Comparison of ENCODE assay signal across 8 cellular contexts in the genomic region with DNA sequence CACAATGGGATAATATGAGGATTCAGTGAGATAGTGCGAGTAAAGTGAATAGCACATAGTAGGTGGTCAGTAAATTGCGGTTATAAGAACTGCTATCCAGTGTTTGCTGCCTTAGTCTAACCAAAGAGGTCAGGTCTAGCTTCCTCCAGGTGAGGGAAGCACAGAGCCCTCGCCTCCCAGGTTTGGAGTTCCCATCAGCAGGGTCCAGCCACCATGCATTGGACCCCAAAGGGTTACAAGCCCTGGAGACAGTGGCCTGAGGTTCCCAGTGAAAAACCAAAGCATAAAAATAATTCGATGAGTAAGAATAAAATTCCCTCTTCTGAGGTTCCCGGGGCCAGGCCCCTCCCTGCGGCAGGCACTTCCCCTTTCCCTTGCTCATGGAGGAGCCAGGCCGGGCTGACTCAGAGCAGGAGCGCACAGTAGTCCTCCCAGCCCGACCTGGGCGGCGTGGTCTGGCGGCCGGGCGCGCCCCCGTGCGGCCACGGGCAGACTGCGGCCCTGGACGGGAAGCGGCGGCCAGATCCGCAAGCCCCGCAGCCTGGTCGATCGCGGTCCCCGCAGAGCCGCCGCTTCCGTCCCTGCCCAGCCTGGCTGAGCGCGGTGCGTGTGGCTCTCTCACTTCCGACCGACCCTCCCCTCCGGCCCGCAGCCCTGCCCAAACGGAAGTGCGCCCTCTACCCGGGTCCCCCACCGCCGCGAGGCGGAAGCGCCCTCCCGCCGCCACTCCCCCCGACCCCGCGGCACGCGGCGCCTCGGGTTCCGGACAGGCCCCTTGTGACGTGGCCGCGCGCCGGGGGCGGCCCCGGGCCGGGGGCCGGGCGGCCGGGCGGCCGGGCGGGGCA. TPM values are rescaled to one million over a fixed set of nuclear protein-coding genes. Genes with fewer than 3 reads are reported as not detected.
DNase-seq lines count a peak whose midpoint lies in the region; ATAC-seq, FAIRE-seq and TF ChIP-seq lines count a peak whose summit lies in the region.

A gene (plus strand): TSS at position 845 of the 845 bp plus-strand sequence. CDS start 1,505 bp downstream, outside the sequence.

- TF ChIP-seq CTCF in keratinocyte (optimal IDR thresholded peaks at IDR 0.05 in 1 of 3, IDR thresholded peaks at IDR 0.05 in 1 of 3, conservative IDR thresholded peaks at IDR 0.05 in 1 of 3; ENCODE audit: extremely low read depth in 1 of 3, insufficient read depth in 2 of 3, low read length in 3 of 3): peak in 2 of 3 experiments; percentile 49 to 73

- H4K20me1 ChIP-seq in keratinocyte (ENCODE audit: control insufficient read depth, extremely low read depth, insufficient read depth, low read length): peaks cover 4% of the 10 kb centered on the region

- FAIRE-seq in keratinocyte (lab: Jason Lieb, UNC): no peak

- peak within 1 kb of the TSS; percentile 99 for H3K4me2 ChIP-seq in keratinocyte (ENCODE audit: control insufficient read depth, extremely low read depth, insufficient read depth, low read depth, low read length)

- H3K36me3 Mint-ChIP-seq in central memory CD8-positive, alpha-beta T cell (ENCODE audit: insufficient read depth): peaks cover 11% of the 10 kb centered on the region

- H3K4me1 Mint-ChIP-seq in central memory CD8-positive, alpha-beta T cell: peaks cover 29% of the 10 kb centered on the region

- peak within 1 kb of the TSS; percentile 96 for H3K4me3 Mint-ChIP-seq in central memory CD8-positive, alpha-beta T cell

- peak within 1 kb of the TSS; percentile 99 for H3K9ac ChIP-seq in keratinocyte (ENCODE audit: control insufficient read depth, extremely low read depth, insufficient read depth, low read length)

- DNase-seq in AML-193 (lab: John Stamatoyannopoulos, UW) (peak; percentile 88 to 91), NCI-H446 treated with DMSO at 0.1 percent for 48 hours (lab: John Stamatoyannopoulos, UW) (peak; percentile 82), keratinocyte (ENCODE audit: low read depth, low spot score) (peak; percentile 76)
- peak; percentile 84 to 92 for DNase-seq in central memory CD8-positive, alpha-beta T cell (ENCODE audit: low spot score in 2 of 2)
- peak; percentile 89 to 91 (median 89) for DNase-seq in stimulated activated CD4-positive, alpha-beta T cell treated with anti-CD3 and anti-CD28 coated beads, Interleukin-12 subunit alpha, Interleukin-12 subunit beta, amount 100 ng/mL, for 48 hours (ENCODE audit: low read depth in 2 of 3, low spot score in 1 of 3)

- ATAC-seq in GM19043 (IDR thresholded peaks at IDR 0.05; ENCODE audit: low read depth, unreplicated experiment): peak; percentile 81
- peak; percentile 88 for ATAC-seq in HG03354 (IDR thresholded peaks at IDR 0.05; ENCODE audit: poor library complexity, severe bottlenecking, unreplicated experiment)
- ATAC-seq in activated CD4-positive, CD25-positive, alpha-beta regulatory T cell treated with anti-CD3 and anti-CD28 coated beads, Interleukin-2, amount 50 U/mL, for 24 hours: peak; percentile 86
- peak; percentile 86 for ATAC-seq in central memory CD8-positive, alpha-beta T cell (replicated peaks; ENCODE audit: extremely low read depth, poor library complexity, severe bottlenecking)

- dilution Hi-C loops in keratinocyte (cut with MboI; ENCODE audit: extremely low pct_ligation_motif_present, low sequenced_read_pairs): no loop called here

- peak within 1 kb of the TSS; percentile 98 for H3K27ac ChIP-seq in keratinocyte (ENCODE audit: control insufficient read depth, insufficient read depth, low read length)

- H3K4me1 ChIP-seq in keratinocyte (ENCODE audit: control insufficient read depth, extremely low read depth, insufficient read depth, low read length): peaks cover 22% of the 10 kb centered on the region

- peak within 1 kb of the TSS; percentile 72 to 98 (median 96) for H3K4me3 ChIP-seq in keratinocyte (ENCODE audit: control insufficient read depth in 2 of 3, extremely low read depth in 1 of 3, insufficient read depth in 2 of 3, low read depth in 1 of 3, low read length in 3 of 3)

- H3K27ac Mint-ChIP-seq in central memory CD8-positive, alpha-beta T cell (ENCODE audit: low read depth): peak within 1 kb of the TSS; percentile 99

- peaks cover 29% of the 10 kb centered on the region for H3K79me2 ChIP-seq in keratinocyte (ENCODE audit: control insufficient read depth, insufficient read depth, low read length)

- H3K27me3 ChIP-seq in keratinocyte (ENCODE audit: control insufficient read depth, extremely low read depth, insufficient read depth, low read length): no peaks in the 10 kb centered on the region

- H3K27me3 Mint-ChIP-seq in central memory CD8-positive, alpha-beta T cell: no peaks in the 10 kb centered on the region

- H2AFZ ChIP-seq in keratinocyte (ENCODE audit: control insufficient read depth, low read length): peak within 1 kb of the TSS; percentile 67

- H3K9me3 Mint-ChIP-seq in central memory CD8-positive, alpha-beta T cell: no peaks in the 10 kb centered on the region

- H3K9me3 ChIP-seq in keratinocyte (ENCODE audit: control insufficient read depth, low read depth, low read length): no peaks in the 10 kb centered on the region

- H3K9me1 ChIP-seq in keratinocyte (ENCODE audit: control insufficient read depth, extremely low read depth, insufficient read depth, low read length): no peaks in the 10 kb centered on the region

- peaks cover 8 to 17% of the 10 kb centered on the region in 2 experiments for H3K36me3 ChIP-seq in keratinocyte (ENCODE audit: control insufficient read depth in 2 of 2, extremely low read depth in 1 of 2, insufficient read depth in 2 of 2, low read length in 2 of 2)

RNA-seq across cellular contexts. Expression of the gene that starts here (rescaled TPM):
- polyA plus RNA-seq in keratinocyte: 35.3 to 62.3 TPM (median 59.9 TPM) in 3 replicates
- 8.1 TPM for polyA plus RNA-seq in keratinocyte (2011; ENCODE audit: low read depth)
- polyA plus RNA-seq in keratinocyte (2011; cell fraction: cytosol; rRNA removed): 24.9 and 51.2 TPM in 2 replicates
- 163 and 223 TPM in 2 replicates for polyA plus RNA-seq in keratinocyte (2011; cell fraction: nucleus; rRNA removed)
- 31.4 and 61.9 TPM in 2 replicates for polyA plus RNA-seq in keratinocyte (2012; ENCODE audit: low replicate concordance)
- polyA minus RNA-seq in keratinocyte: 24.6 to 50.4 TPM (median 25.7 TPM) in 3 replicates
- 68.1 TPM for polyA minus RNA-seq in keratinocyte (2011; cell fraction: cytosol; rRNA and poly(A)+ RNA removed)
- polyA minus RNA-seq in keratinocyte (2011; cell fraction: nucleus; rRNA and poly(A)+ RNA removed): 65.1 and 68.7 TPM in 2 replicates

Comparison
In these comparisons a context has a peak if more than half of its experiments do, and no peak if none do; other contexts are left out.
1. Peak in every context shown above with its lines: DNase-seq, ATAC-seq, H3K4me3 ChIP-seq and H3K27ac ChIP-seq.